ENCODE assay signal across 10 cellular contexts in the genomic region with DNA sequence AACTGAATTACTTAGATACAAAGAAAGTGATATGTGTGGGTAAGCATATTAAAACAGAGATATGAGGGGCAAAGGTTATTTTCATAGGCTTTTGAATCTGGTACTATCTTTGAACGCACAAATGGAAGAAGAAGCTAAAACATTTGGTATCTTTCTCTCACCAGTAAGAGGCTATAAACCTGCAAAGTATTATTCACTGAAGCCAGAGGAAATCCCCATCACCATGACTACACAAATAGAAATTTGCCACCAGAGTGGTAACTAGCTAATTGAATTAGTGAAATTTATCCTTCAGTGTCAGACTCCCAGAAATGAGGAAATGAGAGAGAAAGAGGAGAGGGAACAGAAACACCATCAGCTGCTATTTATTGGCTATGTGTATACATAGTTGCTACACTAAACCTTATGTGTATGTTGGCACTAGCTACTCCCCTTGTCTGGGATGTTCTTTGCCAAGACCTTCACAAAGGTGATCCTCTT.
A peak's percentile ranks its signal among the peaks of the same experiment; 100 is the strongest.
DNase-seq lines count a peak whose midpoint lies in the region; ATAC-seq lines count a peak whose summit lies in the region.
"Had no signal": no experiment of that assay in that cellular context is flagged by ENCODE, and none has a peak within 500 bp of the region (broad histone marks: within the 10 kb centered on the region; RNA-seq: fewer than 3 reads in every experiment).

No MANE protein-coding gene starts in this region.

- DNase-seq in CD1c-positive myeloid dendritic cell (ENCODE audit: extremely low spot score) (peak; percentile 7), NAMALWA (ENCODE audit: low spot score) (peak; percentile 59), amniotic stem cell (lab: John Stamatoyannopoulos, UW) (no peak)
- DNase-seq in stimulated activated naive CD4-positive, alpha-beta T cell (lab: John Stamatoyannopoulos, UW): no peak
- no peak for DNase-seq in activated CD8-positive, alpha-beta memory T cell treated with anti-CD3 and anti-CD28 coated beads, Interleukin-2, amount 50 U/mL, for 48 hours
- DNase-seq: activated T-cell treated with anti-CD3 and anti-CD28 coated beads, Interleukin-2, amount 50 U/mL, for 1 hour; NCI-H1048 had no signal

- ATAC-seq in GM19351 (IDR thresholded peaks at IDR 0.05; ENCODE audit: unreplicated experiment) (peak; percentile 90), HG02943 (IDR thresholded peaks at IDR 0.05; ENCODE audit: low read depth, unreplicated experiment) (peak; percentile 89)
- ATAC-seq in activated CD4-positive, CD25-positive, alpha-beta regulatory T cell treated with anti-CD3 and anti-CD28 coated beads, Interleukin-2, amount 50 U/mL, for 24 hours: no peak

Comparison
In these comparisons a context has a peak if more than half of its experiments do, and no peak if none do; other contexts are left out.
1. DNase-seq: peak in CD1c-positive myeloid dendritic cell (single experiment) and NAMALWA (single experiment); none in stimulated activated naive CD4-positive, alpha-beta T cell (0 of 6), amniotic stem cell (single experiment) and activated CD8-positive, alpha-beta memory T cell treated with anti-CD3 and anti-CD28 coated beads, Interleukin-2, amount 50 U/mL, for 48 hours (single experiment).
2. ATAC-seq: peak in GM19351 (single experiment) and HG02943 (single experiment); none in activated CD4-positive, CD25-positive, alpha-beta regulatory T cell treated with anti-CD3 and anti-CD28 coated beads, Interleukin-2, amount 50 U/mL, for 24 hours (0 of 2).